Comparison of ENCODE assay signal across 12 cellular contexts in the genomic region with DNA sequence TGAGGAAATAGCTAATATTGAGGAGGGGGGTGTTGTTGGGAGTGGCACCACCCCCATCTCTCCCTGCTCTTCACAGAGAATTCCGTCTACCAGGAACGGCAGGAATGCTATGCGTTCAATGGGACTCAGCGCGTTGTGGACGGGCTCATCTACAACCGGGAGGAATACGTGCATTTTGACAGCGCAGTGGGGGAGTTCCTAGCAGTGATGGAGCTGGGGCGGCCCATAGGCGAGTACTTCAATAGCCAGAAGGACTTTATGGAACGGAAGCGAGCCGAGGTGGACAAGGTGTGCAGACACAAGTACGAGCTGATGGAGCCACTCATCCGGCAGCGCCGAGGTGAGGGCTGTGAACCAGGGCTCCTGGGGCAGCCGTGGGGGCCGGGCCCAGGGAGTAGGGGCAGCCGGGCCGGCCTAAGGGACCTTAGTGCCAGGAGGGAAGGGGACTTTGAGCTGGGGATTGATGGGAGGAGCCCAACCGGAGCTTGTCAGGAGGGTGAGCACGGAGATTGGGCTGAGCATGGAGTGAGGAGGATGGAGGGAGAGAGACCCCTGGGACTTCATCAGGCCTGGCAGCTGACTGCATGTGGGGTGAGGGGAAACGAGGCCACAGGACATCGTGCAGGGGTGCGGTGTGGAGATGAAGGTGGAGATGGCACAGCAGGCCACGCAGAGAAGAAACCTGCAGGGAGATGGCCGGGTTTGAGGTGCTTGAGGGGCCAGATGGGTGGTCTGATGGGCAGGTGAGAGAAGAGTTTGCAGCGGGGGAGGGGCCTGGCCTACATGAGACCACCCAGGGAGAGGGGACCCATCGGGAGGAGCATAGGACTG. TPM values are rescaled to one million over a fixed set of nuclear protein-coding genes. Genes with fewer than 3 reads are reported as not detected.
DNase-seq lines count a peak whose midpoint lies in the region; ATAC-seq and TF ChIP-seq lines count a peak whose summit lies in the region.
"Had no signal": no experiment of that assay in that cellular context is flagged by ENCODE, and none has a peak within 500 bp of the region (broad histone marks: within the 10 kb centered on the region; RNA-seq: fewer than 3 reads in every experiment).

No MANE protein-coding gene starts in this region.

- CTCF ChIA-PET in activated B cell treated with CpG ODN at 0.5 μM for 24 hours (lab: Charles Lee) = interaction anchor here (0.8 to 2.9 kb wide), 7 partner anchors 9 to 132 kb away, joined by 3 to 12 read pairs (median 3); no protein-coding TSS in a partner anchor

- H3K27ac ChIP-seq in left ventricle myocardium inferior (replicated peaks) = no peak overlapping the region

- ATAC-seq in Right ventricle myocardium inferior (peak; percentile 32), activated B cell treated with CpG ODN at 0.5 μM for 24 hours (ENCODE audit: low read depth) (no peak), HG02884 (IDR thresholded peaks at IDR 0.05; ENCODE audit: unreplicated experiment) (no peak), GM18505 (IDR thresholded peaks at IDR 0.05; ENCODE audit: unreplicated experiment) (no peak)

- peaks cover 66% of the 10 kb centered on the region for H3K4me1 Mint-ChIP-seq in activated B cell treated with CpG ODN at 0.5 μM for 24 hours

- no peaks in the 10 kb centered on the region for H3K36me3 ChIP-seq in left ventricle myocardium inferior

- H3K36me3 Mint-ChIP-seq in activated B cell treated with CpG ODN at 0.5 μM for 24 hours (ENCODE audit: low read depth) = peaks cover 4% of the 10 kb centered on the region

- no peak for TF ChIP-seq POLR2A in GM18505 (IDR thresholded peaks at IDR 0.05; ENCODE audit: borderline replicate concordance, extremely low read depth, insufficient read depth, insufficient read length)

- H3K27ac Mint-ChIP-seq in activated B cell treated with CpG ODN at 0.5 μM for 24 hours = peak overlapping the region; percentile 14

- H3K4me1 ChIP-seq in left ventricle myocardium inferior = peaks cover 7% of the 10 kb centered on the region

- POLR2A ChIA-PET in activated B cell treated with CpG ODN at 0.5 μM for 24 hours (lab: Charles Lee) = interaction anchor here (0.6 to 2.2 kb wide), 8 partner anchors 29 to 790 kb away, joined by 3 to 8 read pairs (median 4); partner anchors contain the start of gene HLA-DPA1

- peaks cover 9% of the 10 kb centered on the region for H3K27me3 Mint-ChIP-seq in activated B cell treated with CpG ODN at 0.5 μM for 24 hours

- no peak overlapping the region for H3K4me3 ChIP-seq in left ventricle myocardium inferior

- H3K9me3 ChIP-seq in left ventricle myocardium inferior (replicated peaks) = no peaks in the 10 kb centered on the region

- DNase-seq in Right ventricle myocardium inferior (ENCODE audit: missing footprints) (no peak), left ventricle myocardium inferior (no peak), activated B cell treated with CpG ODN at 0.5 μM for 24 hours (no peak), iPS-NIHi11 (ENCODE audit: low spot score) (peak; percentile 33), superior temporal gyrus (ENCODE audit: extremely low spot score) (peak; percentile 26), SHP77 (lab: John Stamatoyannopoulos, UW) (no peak)
- DNase-seq: activated naive CD4-positive, alpha-beta T cell; effector memory CD4-positive, alpha-beta T cell; NK-92 treated with Interleukin-12 subunit alpha and Interleukin-12 subunit beta, amount 100 ng/mL, for 24 hours had no signal

- peak overlapping the region; percentile 62 for H3K4me3 Mint-ChIP-seq in activated B cell treated with CpG ODN at 0.5 μM for 24 hours
- H3K4me3 Mint-ChIP-seq: neural crest cell had no signal

- no peaks in the 10 kb centered on the region for H3K9me3 Mint-ChIP-seq in activated B cell treated with CpG ODN at 0.5 μM for 24 hours
- H3K9me3 Mint-ChIP-seq: neural crest cell had no signal

- TF ChIP-seq CTCF in left ventricle myocardium inferior (IDR thresholded peaks at IDR 0.05; ENCODE audit: borderline replicate concordance) (no peak), activated B cell treated with CpG ODN at 0.5 μM for 24 hours (IDR thresholded peaks at IDR 0.05) (no peak)

- H3K27me3 ChIP-seq in left ventricle myocardium inferior (ENCODE audit: low read depth) = peaks cover 72% of the 10 kb centered on the region

- intact Hi-C loops in Right ventricle myocardium inferior (cut with DNase I) (no loop called here), left ventricle myocardium inferior (cut with micrococcal nuclease) (no loop called here), activated B cell treated with CpG ODN at 0.5 μM for 24 hours (cut with micrococcal nuclease) (loop anchor here (5.0 kb wide), 1 partner anchor 45 kb away; no protein-coding TSS in a partner anchor)

RNA-seq across cellular contexts. Expression of gene HLA-DPB1, which starts 41.3 kb away (rescaled TPM):
- total RNA-seq in Right ventricle myocardium inferior = 38.4 TPM
- 34.1 TPM for total RNA-seq in left ventricle myocardium inferior
- total RNA-seq in activated B cell treated with CpG ODN at 0.5 μM for 24 hours = 853 and 854 TPM in 2 replicates

RNA-seq across cellular contexts. Expression of gene HLA-DPA1, which starts 43.6 kb away (rescaled TPM):
- total RNA-seq in Right ventricle myocardium inferior (42.8 TPM), left ventricle myocardium inferior (28.8 TPM), activated B cell treated with CpG ODN at 0.5 μM for 24 hours (718 and 730 TPM in 2 replicates)

Comparison
In these comparisons a context has a peak if more than half of its experiments do, and no peak if none do; other contexts are left out.
1. DNase-seq: peak in iPS-NIHi11 (single experiment) and superior temporal gyrus (single experiment); none in Right ventricle myocardium inferior (single experiment), left ventricle myocardium inferior (single experiment), activated B cell treated with CpG ODN at 0.5 μM for 24 hours (single experiment) and SHP77 (0 of 2).
2. RNA of gene HLA-DPB1, which starts 41.3 kb away (total RNA-seq): 853 to 854 TPM in activated B cell treated with CpG ODN at 0.5 μM for 24 hours; 38.4 TPM in Right ventricle myocardium inferior (single experiment) and 34.1 TPM in left ventricle myocardium inferior (single experiment); every median in the first group is over 10 times any median in the second.
3. RNA of gene HLA-DPA1, which starts 43.6 kb away (total RNA-seq): 718 to 730 TPM in activated B cell treated with CpG ODN at 0.5 μM for 24 hours; 42.8 TPM in Right ventricle myocardium inferior (single experiment) and 28.8 TPM in left ventricle myocardium inferior (single experiment); every median in the first group is over 10 times any median in the second.